Comparison of ENCODE assay signal across 1 cellular context in the genomic region with DNA sequence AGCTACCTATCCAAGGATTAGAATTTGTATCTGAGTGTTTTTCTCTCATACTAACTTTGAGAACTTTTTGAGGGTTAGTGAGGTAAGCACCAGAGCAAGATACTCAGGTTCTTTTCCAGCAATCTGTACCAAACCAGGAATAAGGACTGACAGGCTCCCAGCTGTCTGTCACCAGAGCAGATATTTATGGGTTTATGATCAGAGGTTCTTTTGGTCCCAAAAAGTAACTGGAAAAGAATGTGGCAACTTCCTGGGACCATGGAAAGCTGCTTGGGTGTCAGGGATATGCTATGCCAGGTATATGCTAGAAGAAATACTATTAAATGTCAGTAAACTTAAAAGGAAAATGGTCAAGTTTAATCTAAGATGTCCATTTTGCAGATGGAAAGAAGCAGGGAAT.
TF ChIP-seq lines count a peak whose summit lies in the region.

No MANE protein-coding gene starts in this region.

TF ChIP-seq in GM23338, 12 proteins besides CTCF, POLR2A, EP300 and RAD21 (continued from another document):
- TF ChIP-seq, protein P1, sequence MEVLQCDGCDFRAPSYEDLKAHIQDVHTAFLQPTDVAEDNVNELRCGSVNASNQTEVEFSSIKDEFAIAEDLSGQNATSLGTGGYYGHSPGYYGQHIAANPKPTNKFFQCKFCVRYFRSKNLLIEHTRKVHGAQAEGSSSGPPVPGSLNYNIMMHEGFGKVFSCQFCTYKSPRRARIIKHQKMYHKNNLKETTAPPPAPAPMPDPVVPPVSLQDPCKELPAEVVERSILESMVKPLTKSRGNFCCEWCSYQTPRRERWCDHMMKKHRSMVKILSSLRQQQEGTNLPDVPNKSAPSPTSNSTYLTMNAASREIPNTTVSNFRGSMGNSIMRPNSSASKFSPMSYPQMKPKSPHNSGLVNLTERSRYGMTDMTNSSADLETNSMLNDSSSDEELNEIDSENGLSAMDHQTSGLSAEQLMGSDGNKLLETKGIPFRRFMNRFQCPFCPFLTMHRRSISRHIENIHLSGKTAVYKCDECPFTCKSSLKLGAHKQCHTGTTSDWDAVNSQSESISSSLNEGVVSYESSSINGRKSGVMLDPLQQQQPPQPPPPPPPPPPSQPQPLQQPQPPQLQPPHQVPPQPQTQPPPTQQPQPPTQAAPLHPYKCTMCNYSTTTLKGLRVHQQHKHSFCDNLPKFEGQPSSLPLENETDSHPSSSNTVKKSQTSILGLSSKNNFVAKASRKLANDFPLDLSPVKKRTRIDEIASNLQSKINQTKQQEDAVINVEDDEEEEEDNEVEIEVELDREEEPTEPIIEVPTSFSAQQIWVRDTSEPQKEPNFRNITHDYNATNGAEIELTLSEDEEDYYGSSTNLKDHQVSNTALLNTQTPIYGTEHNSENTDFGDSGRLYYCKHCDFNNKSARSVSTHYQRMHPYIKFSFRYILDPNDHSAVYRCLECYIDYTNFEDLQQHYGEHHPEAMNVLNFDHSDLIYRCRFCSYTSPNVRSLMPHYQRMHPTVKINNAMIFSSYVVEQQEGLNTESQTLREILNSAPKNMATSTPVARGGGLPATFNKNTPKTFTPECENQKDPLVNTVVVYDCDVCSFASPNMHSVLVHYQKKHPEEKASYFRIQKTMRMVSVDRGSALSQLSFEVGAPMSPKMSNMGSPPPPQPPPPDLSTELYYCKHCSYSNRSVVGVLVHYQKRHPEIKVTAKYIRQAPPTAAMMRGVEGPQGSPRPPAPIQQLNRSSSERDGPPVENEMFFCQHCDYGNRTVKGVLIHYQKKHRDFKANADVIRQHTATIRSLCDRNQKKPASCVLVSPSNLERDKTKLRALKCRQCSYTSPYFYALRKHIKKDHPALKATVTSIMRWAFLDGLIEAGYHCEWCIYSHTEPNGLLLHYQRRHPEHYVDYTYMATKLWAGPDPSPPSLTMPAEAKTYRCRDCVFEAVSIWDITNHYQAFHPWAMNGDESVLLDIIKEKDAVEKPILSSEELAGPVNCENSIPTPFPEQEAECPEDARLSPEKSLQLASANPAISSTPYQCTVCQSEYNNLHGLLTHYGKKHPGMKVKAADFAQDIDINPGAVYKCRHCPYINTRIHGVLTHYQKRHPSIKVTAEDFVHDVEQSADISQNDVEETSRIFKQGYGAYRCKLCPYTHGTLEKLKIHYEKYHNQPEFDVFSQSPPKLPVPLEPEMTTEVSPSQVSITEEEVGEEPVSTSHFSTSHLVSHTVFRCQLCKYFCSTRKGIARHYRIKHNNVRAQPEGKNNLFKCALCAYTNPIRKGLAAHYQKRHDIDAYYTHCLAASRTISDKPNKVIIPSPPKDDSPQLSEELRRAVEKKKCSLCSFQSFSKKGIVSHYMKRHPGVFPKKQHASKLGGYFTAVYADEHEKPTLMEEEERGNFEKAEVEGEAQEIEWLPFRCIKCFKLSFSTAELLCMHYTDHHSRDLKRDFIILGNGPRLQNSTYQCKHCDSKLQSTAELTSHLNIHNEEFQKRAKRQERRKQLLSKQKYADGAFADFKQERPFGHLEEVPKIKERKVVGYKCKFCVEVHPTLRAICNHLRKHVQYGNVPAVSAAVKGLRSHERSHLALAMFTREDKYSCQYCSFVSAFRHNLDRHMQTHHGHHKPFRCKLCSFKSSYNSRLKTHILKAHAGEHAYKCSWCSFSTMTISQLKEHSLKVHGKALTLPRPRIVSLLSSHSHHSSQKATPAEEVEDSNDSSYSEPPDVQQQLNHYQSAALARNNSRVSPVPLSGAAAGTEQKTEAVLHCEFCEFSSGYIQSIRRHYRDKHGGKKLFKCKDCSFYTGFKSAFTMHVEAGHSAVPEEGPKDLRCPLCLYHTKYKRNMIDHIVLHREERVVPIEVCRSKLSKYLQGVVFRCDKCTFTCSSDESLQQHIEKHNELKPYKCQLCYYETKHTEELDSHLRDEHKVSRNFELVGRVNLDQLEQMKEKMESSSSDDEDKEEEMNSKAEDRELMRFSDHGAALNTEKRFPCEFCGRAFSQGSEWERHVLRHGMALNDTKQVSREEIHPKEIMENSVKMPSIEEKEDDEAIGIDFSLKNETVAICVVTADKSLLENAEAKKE (CRISPR knock-in tag; IDR thresholded peaks at IDR 0.05), result no peak
- no peak for TF ChIP-seq ZNF114 (CRISPR knock-in tag; IDR thresholded peaks at IDR 0.05)
